In genomic region chr7:130829415-130829814, GRCh38 we compare ENCODE assay signal across 22 cellular contexts.
DNase-seq lines count a peak whose midpoint lies in the region; ATAC-seq and TF ChIP-seq lines count a peak whose summit lies in the region.
"Had no signal": no experiment of that assay in that cellular context is flagged by ENCODE, and none has a peak within 500 bp of the region (broad histone marks: within the 10 kb centered on the region; RNA-seq: fewer than 3 reads in every experiment).

No MANE protein-coding gene starts in this region.

- RAD21 ChIA-PET in HCT116 (lab: Charles Lee; ENCODE audit: low non-redundant PET in 1 of 2, low total read pairs in 2 of 2, uncharacterized antibody in 2 of 2, unreplicated experiment in 2 of 2), result no interaction called here

- CTCF ChIA-PET in HCT116 (lab: Charles Lee) (no interaction called here), IMR-90 (lab: Yijun Ruan, JAX) (no interaction called here)

- no peaks in the 10 kb centered on the region for H3K79me2 ChIP-seq in HCT116 (ENCODE audit: insufficient read depth, low read length)

- H3K9me2 ChIP-seq in HCT116 (ENCODE audit: insufficient read depth), result no peaks in the 10 kb centered on the region

- H3K79me1 ChIP-seq in IMR-90 (ENCODE audit: low read depth in 1 of 2, low read length in 2 of 2), result no peaks in the 10 kb centered on the region

- H3K4me2 ChIP-seq in HCT116 (ENCODE audit: low read length) (no peak overlapping the region), IMR-90 (ENCODE audit: low read depth, low read length) (no peak overlapping the region)
- H3K4me2 ChIP-seq: BLaER1 had no signal

- H2AFZ ChIP-seq in HCT116 (ENCODE audit: low read depth, low read length, poor library complexity, severe bottlenecking) (no peak overlapping the region), IMR-90 (replicated peaks; ENCODE audit: low read length, poor library complexity) (peak overlapping the region; percentile 12)

- no peaks in the 10 kb centered on the region for H3K36me3 ChIP-seq in HCT116 (ENCODE audit: control insufficient read depth in 1 of 2, insufficient read depth in 2 of 2, low read length in 2 of 2)
- H3K36me3 ChIP-seq in IMR-90 (ENCODE audit: control insufficient read depth, insufficient read depth, low read length), result no peaks in the 10 kb centered on the region
- no peaks in the 10 kb centered on the region for H3K36me3 ChIP-seq in upper lobe of right lung
- H3K36me3 ChIP-seq: BE2C, BLaER1 had no signal

- no peak overlapping the region for H4K5ac ChIP-seq in IMR-90 (ENCODE audit: low read depth, low read length)

- no peak overlapping the region for H3K4me3 ChIP-seq in HCT116 (replicated peaks in 1 of 2; ENCODE audit: low read depth in 1 of 2, low read length in 2 of 2)
- H3K4me3 ChIP-seq in IMR-90 (ENCODE audit: insufficient read depth, low read depth, low read length), result no peak overlapping the region
- no peak overlapping the region for H3K4me3 ChIP-seq in upper lobe of right lung
- H3K4me3 ChIP-seq: BLaER1, GM12878 had no signal

- peaks cover 0 to 2% of the 10 kb centered on the region in 2 experiments; a peak in 1 of 4 replicates for H3K4me1 ChIP-seq in HCT116 (ENCODE audit: control insufficient read depth in 1 of 2, insufficient read depth in 2 of 2, low read length in 2 of 2)
- no peaks in the 10 kb centered on the region for H3K4me1 ChIP-seq in IMR-90 (ENCODE audit: control insufficient read depth, insufficient read depth, low read length)
- H3K4me1 ChIP-seq in upper lobe of right lung, result no peaks in the 10 kb centered on the region
- H3K4me1 ChIP-seq: BE2C, BLaER1 had no signal

- POLR2A ChIA-PET in HCT116 (lab: Charles Lee), result no interaction called here
- POLR2A ChIA-PET in IMR-90 (lab: Charles Lee; ENCODE audit: unreplicated experiment), result no interaction called here

- no peak overlapping the region for H2BK5ac ChIP-seq in IMR-90 (ENCODE audit: low read depth, low read length, poor library complexity, severe bottlenecking)

- no peak overlapping the region for H3K23ac ChIP-seq in IMR-90 (ENCODE audit: low read depth, low read length)

- 100% methylated on average over 1 of the region's 2 CpGs; no CpG with 5 or more reads in 1 of the 2 experiments for WGBS in IMR-90 (ENCODE audit: extremely low coverage in 2 of 2, insufficient read length in 1 of 2), 2 experiments

- dilution Hi-C loops in IMR-90 (cut with HindIII; ENCODE audit: low sequenced_read_pairs, unreplicated experiment), result no loop called here

- in situ Hi-C loops in IMR-90 (cut with MboI; ENCODE audit: low sequenced_read_pairs), result no loop called here

- peak overlapping the region; percentile 11 for H2BK120ac ChIP-seq in IMR-90 (ENCODE audit: low read depth, low read length)

- no peak overlapping the region for H4K91ac ChIP-seq in IMR-90 (ENCODE audit: insufficient read depth, low read depth, low read length)

- no peaks in the 10 kb centered on the region for H3K27me3 ChIP-seq in HCT116 (ENCODE audit: insufficient read depth, low read length)
- H3K27me3 ChIP-seq in IMR-90 (ENCODE audit: control insufficient read depth, insufficient read depth, low read length), result no peaks in the 10 kb centered on the region
- no peaks in the 10 kb centered on the region for H3K27me3 ChIP-seq in upper lobe of right lung
- H3K27me3 ChIP-seq: BE2C, BLaER1 had no signal

- H3K56ac ChIP-seq in IMR-90 (ENCODE audit: extremely low read depth, insufficient read depth, low read length), result no peak overlapping the region

- H2AK5ac ChIP-seq in IMR-90 (ENCODE audit: low read depth, low read length), result no peak overlapping the region

- no peak overlapping the region for H2BK15ac ChIP-seq in IMR-90 (ENCODE audit: low read depth, low read length)

- H4K8ac ChIP-seq in IMR-90 (ENCODE audit: low read depth in 2 of 2, low read length in 2 of 2), result peak overlapping the region in 1 of 2 experiments; percentile 19; a peak in 1 of 4 replicates

- H3K27ac ChIP-seq in HCT116 (ENCODE audit: low read depth, low read length) (no peak overlapping the region), IMR-90 (ENCODE audit: insufficient read depth, low read length) (no peak overlapping the region), upper lobe of right lung (no peak overlapping the region)
- H3K27ac ChIP-seq: BLaER1 had no signal

- DNase-seq in HCT116 (ENCODE audit: low read depth, low spot score), result no peak
- DNase-seq in IMR-90, result no peak
- DNase-seq in upper lobe of right lung, result no peak
- no peak for DNase-seq in activated CD8-positive, alpha-beta memory T cell treated with anti-CD3 and anti-CD28 coated beads, Interleukin-2, amount 50 U/mL, for 4 hours
- no peak for DNase-seq in NCI-H1417 treated with DMSO at 0.1 percent for 48 hours (lab: John Stamatoyannopoulos, UW)
- DNase-seq: 8988T; ACHN; BE2C; C1 segment of cervical spinal cord; CD4-positive, alpha-beta memory T cell; CD4-positive, CD25-positive, alpha-beta regulatory T cell; CD8-positive, alpha-beta memory T cell; COR-L47; DMS 273 treated with DMSO at 0.1 percent for 48 hours; DMS153; DMS53; DMS79; DND-41; EL; GDM1 had no signal

- intact Hi-C loops in HCT116 (cut with micrococcal nuclease), result no loop called here
- intact Hi-C loops in IMR-90 (cut with micrococcal nuclease), result no loop called here
- intact Hi-C loops in upper lobe of right lung (cut with DNase I), result no loop called here

- BruUV-seq in HCT116 (replicated peaks; lab: Mats Ljungman, UMichigan) (no TSS peak), IMR-90 (replicated peaks; lab: Mats Ljungman, UMichigan) (no TSS peak)

- H3K9ac ChIP-seq in HCT116 (ENCODE audit: low read length), result no peak overlapping the region
- H3K9ac ChIP-seq in IMR-90 (ENCODE audit: low read depth, low read length), result no peak overlapping the region
- H3K9ac ChIP-seq: BLaER1 had no signal

- no peak overlapping the region for H3K14ac ChIP-seq in IMR-90 (replicated peaks; ENCODE audit: low read depth, low read length)

- peak overlapping the region; percentile 69 for H2BK20ac ChIP-seq in IMR-90 (ENCODE audit: low read depth, low read length)

- ATAC-seq in HCT116 (no peak), IMR-90 (ENCODE audit: low read depth) (no peak), upper lobe of right lung (peak; percentile 34)
- ATAC-seq: GM12878 had no signal

- no peak for TF ChIP-seq RAD21 in HCT116 (IDR thresholded peaks at IDR 0.05; ENCODE audit: low read depth)
- TF ChIP-seq RAD21 in IMR-90 (IDR thresholded peaks at IDR 0.05; ENCODE audit: low read length), result no peak

- 0 out of 2 replicates have a peak overlapping the region, but pooled peaks have one; percentile 14 for H3K18ac ChIP-seq in IMR-90 (ENCODE audit: low read depth, low read length)

- H3K9me3 ChIP-seq in HCT116 (ENCODE audit: control insufficient read depth in 1 of 2, insufficient read depth in 1 of 2, low read depth in 1 of 2, low read length in 2 of 2) (peaks cover 6 to 9% of the 10 kb centered on the region in 2 experiments; a peak in 2 of 4 replicates), IMR-90 (ENCODE audit: control insufficient read depth, insufficient read depth, low read length) (peaks cover 3% of the 10 kb centered on the region; the same call in 1 of the 2 replicates), upper lobe of right lung (peaks cover 20% of the 10 kb centered on the region)
- H3K9me3 ChIP-seq: BE2C had no signal

- TF ChIP-seq POLR2A in HCT116 (IDR thresholded peaks at IDR 0.05; ENCODE audit: borderline replicate concordance, extremely low read depth, insufficient read depth, insufficient read length) (no peak), IMR-90 (IDR thresholded peaks at IDR 0.05; ENCODE audit: low read depth, low read length) (no peak)

- peak overlapping the region; percentile 28; the same call in 1 of the 2 replicates for H3K4ac ChIP-seq in IMR-90 (ENCODE audit: low read depth, low read length)

- H4K20me1 ChIP-seq in HCT116 (ENCODE audit: insufficient read depth) (no peaks in the 10 kb centered on the region), IMR-90 (ENCODE audit: insufficient read depth, low read length) (no peaks in the 10 kb centered on the region)
- H4K20me1 ChIP-seq: BLaER1 had no signal

- TF ChIP-seq CTCF in HCT116 (IDR thresholded peaks at IDR 0.05 in 2 of 3, conservative IDR thresholded peaks at IDR 0.05 in 1 of 3; ENCODE audit: borderline replicate concordance in 1 of 3, insufficient read depth in 1 of 3, low read depth in 2 of 3, low read length in 2 of 3) (no peak), IMR-90 (conservative IDR thresholded peaks at IDR 0.05; ENCODE audit: low read depth, low read length) (no peak), upper lobe of right lung (IDR thresholded peaks at IDR 0.05) (no peak)

- H3K9me1 ChIP-seq in IMR-90 (ENCODE audit: insufficient read depth, low read length), result peaks cover 4% of the 10 kb centered on the region

- no peak overlapping the region for H2AK9ac ChIP-seq in IMR-90 (replicated peaks; ENCODE audit: low read depth, low read length, poor library complexity)

TF ChIP-seq in HCT116, 20 proteins besides CTCF, POLR2A, EP300 and RAD21:
- no peak for TF ChIP-seq EZH2 (IDR thresholded peaks at IDR 0.05)
- peak; percentile 14; the same call in 1 of the 2 replicates for TF ChIP-seq ZFX (IDR thresholded peaks at IDR 0.05)
TF ChIP-seq in HCT116: peak in this region for 1.

TF ChIP-seq in IMR-90, 13 proteins besides CTCF, POLR2A, EP300 and RAD21 (continues in another document):
- no peak for TF ChIP-seq FOS (IDR thresholded peaks at IDR 0.05; ENCODE audit: low read depth, low read length)
- TF ChIP-seq BHLHE40 (IDR thresholded peaks at IDR 0.05; ENCODE audit: low read depth, low read length), result no peak
- no peak for TF ChIP-seq MAZ (IDR thresholded peaks at IDR 0.05; ENCODE audit: borderline replicate concordance, low read depth, low read length)
- TF ChIP-seq MXI1 (IDR thresholded peaks at IDR 0.05; ENCODE audit: borderline replicate concordance, low read depth, low read length), result no peak
- no peak for TF ChIP-seq SMC3 (IDR thresholded peaks at IDR 0.05; ENCODE audit: low read depth, low read length)
- no peak for TF ChIP-seq RFX5 (IDR thresholded peaks at IDR 0.05; ENCODE audit: low read depth, low read length)
- no peak for TF ChIP-seq USF2 (IDR thresholded peaks at IDR 0.05; ENCODE audit: low read depth, low read length)
- TF ChIP-seq CHD1 (IDR thresholded peaks at IDR 0.05; ENCODE audit: low read depth, low read length), result no peak
- TF ChIP-seq NFE2L2 (IDR thresholded peaks at IDR 0.05; ENCODE audit: low read depth, low read length), result no peak
- no peak for TF ChIP-seq CEBPB (IDR thresholded peaks at IDR 0.05; ENCODE audit: low read depth, low read length)
- TF ChIP-seq MAFK (IDR thresholded peaks at IDR 0.05; ENCODE audit: low read depth, low read length), result no peak
